10 cellular contexts compared by ENCODE assay signal in the genomic region with DNA sequence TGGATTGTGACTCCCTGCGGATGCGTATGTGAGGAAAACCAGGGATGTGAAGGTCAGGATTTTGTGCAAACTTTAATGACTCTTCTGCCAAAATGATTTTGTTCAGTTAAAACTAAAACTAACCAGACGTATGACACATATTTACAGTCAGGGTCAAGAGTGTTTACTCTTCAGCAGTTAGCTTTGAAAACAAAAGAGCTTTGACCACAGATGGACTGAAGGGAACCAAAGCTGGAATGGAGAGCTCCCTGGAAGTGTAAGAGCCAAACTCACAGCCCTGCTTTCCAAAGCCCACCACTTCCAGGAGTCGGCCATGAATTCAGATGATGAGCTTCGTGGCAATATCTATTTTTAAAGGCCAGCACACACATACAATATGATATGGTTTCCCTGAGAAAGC. TPM values are rescaled to one million over a fixed set of nuclear protein-coding genes. Genes with fewer than 3 reads are reported as not detected.
A peak's percentile ranks its signal among the peaks of the same experiment; 100 is the strongest.
DNase-seq lines count a peak whose midpoint lies in the region; ATAC-seq and TF ChIP-seq lines count a peak whose summit lies in the region.
"Had no signal": no experiment of that assay in that cellular context is flagged by ENCODE, and none has a peak within 500 bp of the region (broad histone marks: within the 10 kb centered on the region; RNA-seq: fewer than 3 reads in every experiment).

No MANE protein-coding gene starts in this region.

- H3K4me3 ChIP-seq in brain microvascular endothelial cell (ENCODE audit: low read depth, low read length) (no peak overlapping the region), thyroid gland (replicated peaks in 1 of 3) (no peak overlapping the region)
- H3K4me3 ChIP-seq: HAP-1 had no signal

- peak; percentile 40 for DNase-seq in HuH-7 (ENCODE audit: low spot score)
- DNase-seq in brain microvascular endothelial cell = no peak
- DNase-seq in left kidney (ENCODE audit: low read depth, low spot score) = peak; percentile 59
- DNase-seq in thyroid gland = no peak
- DNase-seq in DMS 273 treated with DMSO at 0.1 percent for 48 hours (lab: John Stamatoyannopoulos, UW) = no peak
- DNase-seq in NCI-H128 (lab: John Stamatoyannopoulos, UW; ENCODE audit: unreplicated experiment) = no peak
- DNase-seq: activated CD4-positive, alpha-beta T cell treated with anti-CD3 and anti-CD28 coated beads, Interleukin-2, amount 50 U/mL, for 4 hours; cerebellar nuclear complex had no signal

- H3K27ac ChIP-seq in brain microvascular endothelial cell = peak overlapping the region; percentile 5
- H3K27ac ChIP-seq in thyroid gland = peak overlapping the region; percentile 75 to 88 (median 86)

- no peaks in the 10 kb centered on the region for H3K27me3 ChIP-seq in brain microvascular endothelial cell (replicated peaks)
- no peaks in the 10 kb centered on the region for H3K27me3 ChIP-seq in thyroid gland

- WGBS in thyroid gland, 2 donors = 63 to 81% methylated on average over 5 of the region's 5 CpGs

- TF ChIP-seq CTCF in brain microvascular endothelial cell (IDR thresholded peaks at IDR 0.05; ENCODE audit: low read depth, low read length, missing control alignments) (no peak), thyroid gland (IDR thresholded peaks at IDR 0.05) (no peak)

- no peaks in the 10 kb centered on the region for H3K36me3 ChIP-seq in brain microvascular endothelial cell (replicated peaks)
- no peaks in the 10 kb centered on the region for H3K36me3 ChIP-seq in thyroid gland
- H3K36me3 ChIP-seq: HAP-1 had no signal

- in situ Hi-C loops in brain microvascular endothelial cell (cut with HindIII; ENCODE audit: low pct_ligation_motif_present, low sequenced_read_pairs) = no loop called here

- H3K4me1 ChIP-seq in thyroid gland = peaks cover 36 to 52% of the 10 kb centered on the region in 2 donors

- no peaks in the 10 kb centered on the region for H3K9me3 ChIP-seq in thyroid gland
- H3K9me3 ChIP-seq: HAP-1 had no signal

- intact Hi-C loops in thyroid gland (cut with DNase I) = no loop called here

- no peak for TF ChIP-seq POLR2A in thyroid gland (IDR thresholded peaks at IDR 0.05)

- no peak for ATAC-seq in GM21576 (IDR thresholded peaks at IDR 0.05; ENCODE audit: unreplicated experiment)

RNA-seq across cellular contexts. Expression of gene SVIL, which starts 15.5 kb away (rescaled TPM):
- total RNA-seq in thyroid gland = 100 to 1,000 TPM in 2 of 4 donors, 10 to 100 TPM in 2; 59.9 to 211 (median 134) TPM

Comparison
In these comparisons a context has a peak if more than half of its experiments do, and no peak if none do; other contexts are left out.
1. DNase-seq: peak in HuH-7 (single experiment) and left kidney (single experiment); none in brain microvascular endothelial cell (single experiment), thyroid gland (0 of 2), DMS 273 treated with DMSO at 0.1 percent for 48 hours (single experiment) and NCI-H128 (single experiment).